In genomic region chr16:48498761-48499600, GRCh38 we compare ENCODE assay signal across 9 cellular contexts.
DNase-seq lines count a peak whose midpoint lies in the region; ATAC-seq and TF ChIP-seq lines count a peak whose summit lies in the region.
"Had no signal": no experiment of that assay in that cellular context is flagged by ENCODE, and none has a peak within 500 bp of the region (broad histone marks: within the 10 kb centered on the region; RNA-seq: fewer than 3 reads in every experiment).

No MANE protein-coding gene starts in this region.

- H3K36me3 ChIP-seq in HEK293 (ENCODE audit: control insufficient read depth in 2 of 2, insufficient read depth in 1 of 2, low read length in 2 of 2): no peaks in the 10 kb centered on the region
- H3K36me3 ChIP-seq in heart left ventricle: no peaks in the 10 kb centered on the region
- no peaks in the 10 kb centered on the region for H3K36me3 ChIP-seq in smooth muscle cell (ENCODE audit: low read depth)
- H3K36me3 ChIP-seq in Karpas-422 (ENCODE audit: insufficient read depth, low read length): no peaks in the 10 kb centered on the region
- H3K36me3 ChIP-seq: heart right ventricle had no signal

- no peaks in the 10 kb centered on the region for H3K9me2 ChIP-seq in Karpas-422 (replicated peaks; ENCODE audit: insufficient read depth, low read length)

- H3K27me3 ChIP-seq in heart left ventricle (no peaks in the 10 kb centered on the region), smooth muscle cell (ENCODE audit: low read depth) (no peaks in the 10 kb centered on the region), Karpas-422 (ENCODE audit: low read length) (no peaks in the 10 kb centered on the region)
- H3K27me3 ChIP-seq: heart right ventricle had no signal

- no peak for TF ChIP-seq POLR2A in heart left ventricle (IDR thresholded peaks at IDR 0.05)

- no peaks in the 10 kb centered on the region for H3K79me2 ChIP-seq in smooth muscle cell (ENCODE audit: low read depth)
- H3K79me2 ChIP-seq in Karpas-422 (ENCODE audit: low read length): no peaks in the 10 kb centered on the region

- H3F3A ChIP-seq in smooth muscle cell (ENCODE audit: low read depth): peaks cover 5% of the 10 kb centered on the region

- H4K20me1 ChIP-seq in smooth muscle cell (ENCODE audit: low read depth) (no peaks in the 10 kb centered on the region), Karpas-422 (ENCODE audit: insufficient read depth, low read depth, low read length) (no peaks in the 10 kb centered on the region)

- CTCF ChIA-PET in HEK293 (lab: Yijun Ruan, JAX): no interaction called here

- H3K9me3 ChIP-seq in HEK293 (ENCODE audit: control insufficient read depth, insufficient read depth, low read depth, low read length): no peaks in the 10 kb centered on the region
- H3K9me3 ChIP-seq in heart left ventricle: peaks cover 0 to 7% (median 1%) of the 10 kb centered on the region in 12 donors
- H3K9me3 ChIP-seq in smooth muscle cell (replicated peaks; ENCODE audit: low read depth): no peaks in the 10 kb centered on the region
- H3K9me3 ChIP-seq in Karpas-422 (ENCODE audit: low read length): no peaks in the 10 kb centered on the region

- TF ChIP-seq CTCF in HEK293 (tag by site-specific recombination; IDR thresholded peaks at IDR 0.05) (no peak), VCaP (conservative IDR thresholded peaks at IDR 0.05) (no peak), heart left ventricle (IDR thresholded peaks at IDR 0.05) (no peak), smooth muscle cell (IDR thresholded peaks at IDR 0.05; ENCODE audit: borderline replicate concordance, insufficient read depth, poor library complexity, severe bottlenecking) (no peak)

- H3K4me1 ChIP-seq in HEK293 (ENCODE audit: control insufficient read depth, insufficient read depth, low read length) (peaks cover 9% of the 10 kb centered on the region; the same call in 1 of the 2 replicates), heart left ventricle (peaks cover 0 to 40% (median 19%) of the 10 kb centered on the region in 12 donors), smooth muscle cell (ENCODE audit: low read depth) (peaks cover 18% of the 10 kb centered on the region), Karpas-422 (ENCODE audit: low read length) (no peaks in the 10 kb centered on the region)

- H3K27ac ChIP-seq in HEK293 (ENCODE audit: extremely low read depth, low read depth, low read length): no peak overlapping the region; the same call in 1 of the 2 replicates
- H3K27ac ChIP-seq in VCaP: peak overlapping the region; percentile 82
- peak overlapping the region in 7 of 12 donors; percentile 10 to 69 (median 63) for H3K27ac ChIP-seq in heart left ventricle
- H3K27ac ChIP-seq in smooth muscle cell (ENCODE audit: low read depth): peak overlapping the region; percentile 77
- H3K27ac ChIP-seq in Karpas-422 (ENCODE audit: low read length): no peak overlapping the region

- H3K4me3 ChIP-seq in HEK293 (ENCODE audit: low read depth, low read length): no peak overlapping the region
- no peak overlapping the region for H3K4me3 ChIP-seq in heart left ventricle
- no peak overlapping the region for H3K4me3 ChIP-seq in smooth muscle cell
- no peak overlapping the region for H3K4me3 ChIP-seq in Karpas-422 (ENCODE audit: low read length)
- H3K4me3 ChIP-seq: heart right ventricle had no signal

- H3K9ac ChIP-seq in smooth muscle cell (ENCODE audit: low read depth): no peak overlapping the region
- no peak overlapping the region for H3K9ac ChIP-seq in Karpas-422 (ENCODE audit: low read length)

- POLR2A ChIA-PET in HEK293 (lab: Yijun Ruan, JAX): interaction anchor here (1.0 kb wide), 1 partner anchor 113 kb away, joined by 3 read pairs; no protein-coding TSS in a partner anchor

- H2AFZ ChIP-seq in smooth muscle cell (ENCODE audit: low read depth) (no peak overlapping the region), Karpas-422 (ENCODE audit: low read length) (no peak overlapping the region)

- H3K4me2 ChIP-seq in smooth muscle cell: peak overlapping the region; percentile 65
- H3K4me2 ChIP-seq in Karpas-422 (ENCODE audit: low read depth, low read length, poor library complexity, severe bottlenecking): no peak overlapping the region

- peak in 1 of 4 donors; percentile 50 for ATAC-seq in heart left ventricle
- no peak for ATAC-seq in HG03457 (IDR thresholded peaks at IDR 0.05; ENCODE audit: unreplicated experiment)
- ATAC-seq in HG03378 (IDR thresholded peaks at IDR 0.05; ENCODE audit: unreplicated experiment): no peak

- 69 to 75% (median 72%) methylated on average over 6 of the region's 6 CpGs for WGBS in heart left ventricle, 4 donors
- WGBS in smooth muscle cell (ENCODE audit: low lambda C conversion rate): 28% methylated on average over 6 of the region's 6 CpGs

- intact Hi-C loops in heart left ventricle (cut with DNase I): no loop called here

- DNase-seq in heart left ventricle (peak in 1 of 5 donors; percentile 50), smooth muscle cell (lab: John Stamatoyannopoulos, UW; ENCODE audit: unreplicated experiment) (no peak), Karpas-422 (no peak), NCI-H187 treated with DMSO at 0.1 percent for 48 hours (lab: John Stamatoyannopoulos, UW) (no peak)

TF ChIP-seq in HEK293, 187 proteins besides CTCF, POLR2A, EP300 and RAD21:
- TF ChIP-seq ZNF341 (tag by site-specific recombination; IDR thresholded peaks at IDR 0.05; ENCODE audit: low read depth) (peak; percentile 64), SP7 (tag by site-specific recombination; IDR thresholded peaks at IDR 0.05) (0 out of 2 replicates have a peak, but pooled peaks have one; percentile 48), ZNF426 (tag by site-specific recombination; IDR thresholded peaks at IDR 0.05) (no peak), ZXDB (tag by site-specific recombination; IDR thresholded peaks at IDR 0.05) (0 out of 2 replicates have a peak, but pooled peaks have one; percentile 5), KLF16 (tag by site-specific recombination; IDR thresholded peaks at IDR 0.05) (0 out of 2 replicates have a peak, but pooled peaks have one; percentile 19)
TF ChIP-seq in HEK293: peak in this region for 4.

Comparison
In these comparisons a context has a peak if more than half of its experiments do, and no peak if none do; other contexts are left out.
1. H3K27ac ChIP-seq: peak in VCaP (single experiment), heart left ventricle (7 of 12) and smooth muscle cell (single experiment); none in HEK293 (single experiment) and Karpas-422 (single experiment).